In the genomic region with DNA sequence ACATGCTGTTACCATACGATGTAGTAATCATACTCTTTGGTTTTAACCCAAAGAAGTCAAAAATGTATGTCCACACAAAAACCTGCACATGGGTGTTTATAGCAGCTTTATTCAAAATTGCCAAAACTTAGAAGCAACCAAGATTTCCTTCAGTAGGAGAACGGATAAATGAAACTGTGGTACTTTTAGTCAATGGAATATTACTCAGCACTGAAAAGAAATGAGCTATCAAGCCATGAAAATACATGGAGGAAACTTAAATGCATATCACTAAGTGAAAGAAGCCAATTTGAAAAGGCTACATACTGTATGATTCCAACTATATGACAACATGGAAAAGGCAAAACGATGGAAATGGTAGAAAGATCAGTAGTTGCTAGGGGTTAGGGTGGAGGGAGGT, we compare ENCODE assay signal across 1 cellular context.
TF ChIP-seq lines count a peak whose summit lies in the region.

No MANE protein-coding gene starts in this region.

TF ChIP-seq in SK-N-SH, 30 proteins besides CTCF, POLR2A, EP300 and RAD21 (continued from another document):
- TF ChIP-seq NFIC (IDR thresholded peaks at IDR 0.05; ENCODE audit: borderline replicate concordance): no peak
- no peak for TF ChIP-seq MXI1 (IDR thresholded peaks at IDR 0.05; ENCODE audit: low read depth, low read length)
- TF ChIP-seq TCF12 (IDR thresholded peaks at IDR 0.05): no peak
- TF ChIP-seq RCOR1 (IDR thresholded peaks at IDR 0.05; ENCODE audit: low read length): no peak
- TF ChIP-seq TEAD4 (IDR thresholded peaks at IDR 0.05; ENCODE audit: borderline replicate concordance, insufficient read depth): no peak
- TF ChIP-seq RXRA (IDR thresholded peaks at IDR 0.05; ENCODE audit: borderline replicate concordance, low read depth): no peak
- TF ChIP-seq POLR2AphosphoS5 (IDR thresholded peaks at IDR 0.05; ENCODE audit: low read depth, low read length): no peak
- TF ChIP-seq FOXM1 (IDR thresholded peaks at IDR 0.05; ENCODE audit: low read depth): no peak
- TF ChIP-seq, protein P1, sequence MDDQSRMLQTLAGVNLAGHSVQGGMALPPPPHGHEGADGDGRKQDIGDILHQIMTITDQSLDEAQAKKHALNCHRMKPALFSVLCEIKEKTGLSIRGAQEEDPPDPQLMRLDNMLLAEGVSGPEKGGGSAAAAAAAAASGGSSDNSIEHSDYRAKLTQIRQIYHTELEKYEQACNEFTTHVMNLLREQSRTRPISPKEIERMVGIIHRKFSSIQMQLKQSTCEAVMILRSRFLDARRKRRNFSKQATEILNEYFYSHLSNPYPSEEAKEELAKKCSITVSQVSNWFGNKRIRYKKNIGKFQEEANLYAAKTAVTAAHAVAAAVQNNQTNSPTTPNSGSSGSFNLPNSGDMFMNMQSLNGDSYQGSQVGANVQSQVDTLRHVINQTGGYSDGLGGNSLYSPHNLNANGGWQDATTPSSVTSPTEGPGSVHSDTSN (IDR thresholded peaks at IDR 0.05): no peak
- TF ChIP-seq SMC3 (IDR thresholded peaks at IDR 0.05; ENCODE audit: low read depth, low read length): no peak
- TF ChIP-seq, protein P2, sequence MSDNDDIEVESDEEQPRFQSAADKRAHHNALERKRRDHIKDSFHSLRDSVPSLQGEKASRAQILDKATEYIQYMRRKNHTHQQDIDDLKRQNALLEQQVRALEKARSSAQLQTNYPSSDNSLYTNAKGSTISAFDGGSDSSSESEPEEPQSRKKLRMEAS (IDR thresholded peaks at IDR 0.05; ENCODE audit: low read depth): no peak
- TF ChIP-seq TAF1 (IDR thresholded peaks at IDR 0.05; ENCODE audit: borderline replicate concordance, low read depth, low read length): no peak
- no peak for TF ChIP-seq JUND (IDR thresholded peaks at IDR 0.05)
- TF ChIP-seq ELF1 (IDR thresholded peaks at IDR 0.05): no peak
